In genomic region chr3:58009026-58009748, GRCh38 we compare ENCODE assay signal across 8 cellular contexts. TPM values are rescaled to one million over a fixed set of nuclear protein-coding genes. Genes with fewer than 3 reads are reported as not detected.
A peak's percentile ranks its signal among the peaks of the same experiment; 100 is the strongest.
DNase-seq lines count a peak whose midpoint lies in the region; ATAC-seq and TF ChIP-seq lines count a peak whose summit lies in the region.

No MANE protein-coding gene starts in this region.

- TF ChIP-seq CTCF in WI38 (IDR thresholded peaks at IDR 0.05; ENCODE audit: low read depth, low read length) (no peak), thoracic aorta (IDR thresholded peaks at IDR 0.05) (no peak)

- H3K4me1 ChIP-seq in mucosa of rectum (ENCODE audit: control insufficient read depth in 2 of 2, insufficient read depth in 2 of 2, low read length in 2 of 2) (peaks cover 20 to 46% of the 10 kb centered on the region in 2 donors), thoracic aorta (ENCODE audit: control insufficient read depth in 1 of 2, low read depth in 2 of 2) (peaks cover 28 to 39% of the 10 kb centered on the region in 2 donors)

- ATAC-seq in HG02642 (IDR thresholded peaks at IDR 0.05; ENCODE audit: poor library complexity, unreplicated experiment) (peak; percentile 23), thoracic aorta (ENCODE audit: insufficient number of reproducible peaks, low FRiP score, low read depth) (no peak)

- H3K9ac ChIP-seq in mucosa of rectum (ENCODE audit: low read depth in 1 of 2, low read length in 2 of 2) = peak overlapping the region; percentile 77 to 99

- H3K9me3 ChIP-seq in mucosa of rectum (ENCODE audit: control insufficient read depth in 2 of 2, low read length in 2 of 2) = no peaks in the 10 kb centered on the region
- no peaks in the 10 kb centered on the region for H3K9me3 ChIP-seq in thoracic aorta

- H3K36me3 ChIP-seq in mucosa of rectum (ENCODE audit: control insufficient read depth in 2 of 2, insufficient read depth in 2 of 2, low read length in 2 of 2) (no peaks in the 10 kb centered on the region), thoracic aorta (no peaks in the 10 kb centered on the region)

- H3K4me3 ChIP-seq in WI38 (ENCODE audit: low read depth, low read length) (peak overlapping the region; percentile 99), mucosa of rectum (ENCODE audit: low read length in 2 of 2) (peak overlapping the region; percentile 78 to 100), thoracic aorta (peak overlapping the region; percentile 90)

- no peaks in the 10 kb centered on the region for H3K27me3 ChIP-seq in mucosa of rectum (ENCODE audit: control insufficient read depth in 2 of 2, insufficient read depth in 2 of 2, low read length in 2 of 2)
- H3K27me3 ChIP-seq in thoracic aorta (replicated peaks; ENCODE audit: insufficient read depth) = no peaks in the 10 kb centered on the region

- DNase-seq in D341Med (ENCODE audit: low spot score) = peak; percentile 51
- DNase-seq in dermis blood vessel endothelial cell = peak; percentile 24
- DNase-seq in thoracic aorta (ENCODE audit: low spot score) = no peak
- DNase-seq in NK-92 (lab: John Stamatoyannopoulos, UW; ENCODE audit: unreplicated experiment) = no peak
- DNase-seq in AG08396 (ENCODE audit: low spot score) = no peak

- H3K27ac ChIP-seq in mucosa of rectum (ENCODE audit: low read depth in 2 of 2, low read length in 2 of 2) (peak overlapping the region; percentile 70 to 91), thoracic aorta (peak overlapping the region; percentile 77 to 80)

RNA-seq across cellular contexts. Expression of gene FLNB, which starts 1.0 kb away (rescaled TPM):
- 676 and 796 TPM in 2 replicates for total RNA-seq in dermis blood vessel endothelial cell
- total RNA-seq in thoracic aorta = 100 to 1,000 TPM in 1 of 2 donors, 10 to 100 TPM in 1; 96.9 to 139 TPM

Comparison
In these comparisons a context has a peak if more than half of its experiments do, and no peak if none do; other contexts are left out.
1. DNase-seq: peak in D341Med (single experiment) and dermis blood vessel endothelial cell (single experiment); none in thoracic aorta (single experiment), NK-92 (single experiment) and AG08396 (single experiment).
2. Peak in every context shown above with its lines, with median percentiles within 50 percentile points of each other: H3K4me3 ChIP-seq.